Comparison of ENCODE assay signal across 2 cellular contexts in genomic region chr6:130029163-130029562, GRCh38.
TF ChIP-seq lines count a peak whose summit lies in the region.

No MANE protein-coding gene starts in this region.

TF ChIP-seq in A549, 52 proteins besides CTCF, POLR2A, EP300 and RAD21:
- TF ChIP-seq HOXB5 (CRISPR knock-in tag; IDR thresholded peaks at IDR 0.05) (no peak), MAFK (IDR thresholded peaks at IDR 0.05; ENCODE audit: partially characterized antibody) (peak; percentile 79)
TF ChIP-seq in A549: peak in this region for 1.

TF ChIP-seq in IMR-90, 13 proteins besides CTCF, POLR2A, EP300 and RAD21:
- TF ChIP-seq MAFK (IDR thresholded peaks at IDR 0.05; ENCODE audit: low read depth, low read length) (peak; percentile 93), SMC3 (IDR thresholded peaks at IDR 0.05; ENCODE audit: low read depth, low read length) (no peak)
